ENCODE assay signal across 27 cellular contexts in genomic region chr5:133729800-133730199, GRCh38.
"Had no signal": no experiment of that assay in that cellular context is flagged by ENCODE, and none has a peak within 500 bp of the region (broad histone marks: within the 10 kb centered on the region; RNA-seq: fewer than 3 reads in every experiment).

No MANE protein-coding gene starts in this region.

- H3K4me1 Mint-ChIP-seq: mesothelial cell of epicardium; naive B cell; neural crest cell; stimulated activated memory B cell treated with anti-CD40 and anti-IgM and Interleukin-4, amounts not matched to agents 10 μg/mL and 1 μg/mL and 100 μg/mL, for 72 hours had no signal

- H3K9me3 ChIP-seq: left lung, mucosa of descending colon, neutrophil, testis, tibial artery, upper lobe of left lung, uterus had no signal

- H3K27me3 ChIP-seq: dorsolateral prefrontal cortex, gastroesophageal sphincter, heart left ventricle, left lung, testis, tibial artery, upper lobe of left lung, uterus had no signal

- H3K4me3 ChIP-seq: dorsolateral prefrontal cortex, gastroesophageal sphincter, heart left ventricle, hepatocyte, left lung, mucosa of descending colon, skin epidermis, spleen, testis, tibial artery, upper lobe of left lung, uterus had no signal

- H3K9me3 Mint-ChIP-seq: natural killer cell treated with Interleukin-12 subunit alpha and Interleukin-12 subunit beta and Interleukin-15 and Interleukin-18, amount 100 ng/mL, for 72 hours had no signal

- H3K27ac ChIP-seq: gastroesophageal sphincter, heart left ventricle, hepatocyte, left lung, neutrophil, parathyroid adenoma, skin epidermis, spleen, testis, tibial artery, upper lobe of left lung, uterus had no signal

- H3K4me3 Mint-ChIP-seq: mesothelial cell of epicardium; naive B cell; natural killer cell treated with Interleukin-12 subunit alpha and Interleukin-12 subunit beta and Interleukin-15 and Interleukin-18, amount 100 ng/mL, for 72 hours; neural crest cell; stimulated activated memory B cell treated with anti-CD40 and anti-IgM and Interleukin-4, amounts not matched to agents 10 μg/mL and 1 μg/mL and 100 μg/mL, for 72 hours had no signal

- DNase-seq: effector CD4-positive, alpha-beta T cell; foreskin fibroblast; left cardiac atrium; left lung; mesenchymal stem cell; mucosa of descending colon; naive B cell; spleen; stimulated activated CD4-positive, alpha-beta T cell treated with anti-CD3 and anti-CD28 coated beads, Interleukin-4, amount 100 ng/mL, for 4 hours; stimulated activated naive CD8-positive, alpha-beta T cell treated with anti-CD3 and anti-CD28 coated beads, Interleukin-15, Interleukin-2, amounts not matched to agents 100 U/mL and 50 U/mL, for 24 hours; substantia nigra; testis; tibial artery; upper lobe of left lung; uterus had no signal

- H3K4me1 ChIP-seq: gastroesophageal sphincter, heart left ventricle, left lung, spleen, testis, upper lobe of left lung, uterus had no signal

- H3K36me3 Mint-ChIP-seq: mesothelial cell of epicardium; natural killer cell treated with Interleukin-12 subunit alpha and Interleukin-12 subunit beta and Interleukin-15 and Interleukin-18, amount 100 ng/mL, for 72 hours had no signal

- ATAC-seq: gastroesophageal sphincter; heart left ventricle; left cardiac atrium; left lung; mucosa of descending colon; natural killer cell treated with Interleukin-12 subunit alpha and Interleukin-12 subunit beta and Interleukin-15 and Interleukin-18, amount 100 ng/mL, for 72 hours; stimulated activated memory B cell treated with anti-CD40 and anti-IgM and Interleukin-4, amounts not matched to agents 10 μg/mL and 1 μg/mL and 100 μg/mL, for 72 hours; stimulated activated naive CD8-positive, alpha-beta T cell treated with anti-CD3 and anti-CD28 coated beads, Interleukin-15, Interleukin-2, amounts not matched to agents 100 U/mL and 50 U/mL, for 24 hours had no signal

- H3K36me3 ChIP-seq: gastroesophageal sphincter, heart left ventricle, left lung, neutrophil, spleen, tibial artery, upper lobe of left lung, uterus had no signal

- H3K27ac Mint-ChIP-seq: mesothelial cell of epicardium; naive B cell; natural killer cell treated with Interleukin-12 subunit alpha and Interleukin-12 subunit beta and Interleukin-15 and Interleukin-18, amount 100 ng/mL, for 72 hours; progenitor cell of endocrine pancreas; stimulated activated memory B cell treated with anti-CD40 and anti-IgM and Interleukin-4, amounts not matched to agents 10 μg/mL and 1 μg/mL and 100 μg/mL, for 72 hours had no signal
